In the genomic region with DNA sequence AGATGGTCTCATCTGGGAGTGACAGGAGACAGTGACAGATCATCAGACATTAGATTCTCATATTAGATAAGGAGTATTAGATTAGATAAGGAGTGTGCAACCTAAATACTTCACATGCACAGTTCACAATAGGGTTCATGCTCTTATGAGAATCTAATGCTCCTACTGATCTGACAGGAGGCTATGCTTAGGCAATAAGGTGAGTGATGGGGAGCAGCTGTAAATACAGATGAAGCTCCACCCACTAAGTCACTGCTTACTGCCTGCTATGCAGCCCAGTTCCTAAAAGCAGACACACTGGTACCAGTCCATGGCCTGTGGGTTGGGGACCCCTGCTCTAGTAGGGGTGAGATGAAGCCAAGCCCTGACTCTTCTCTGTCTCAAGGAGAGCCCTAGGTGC, we compare ENCODE assay signal across 16 cellular contexts. TPM values are rescaled to one million over a fixed set of nuclear protein-coding genes. Genes with fewer than 3 reads are reported as not detected.
A peak's percentile ranks its signal among the peaks of the same experiment; 100 is the strongest.
DNase-seq lines count a peak whose midpoint lies in the region; ATAC-seq, FAIRE-seq and TF ChIP-seq lines count a peak whose summit lies in the region.
"Had no signal": no experiment of that assay in that cellular context is flagged by ENCODE, and none has a peak within 500 bp of the region (broad histone marks: within the 10 kb centered on the region; RNA-seq: fewer than 3 reads in every experiment).

No MANE protein-coding gene starts in this region.

- intact Hi-C loops in Caco-2 (cut with micrococcal nuclease; ENCODE audit: unreplicated experiment) (no loop called here), gastrocnemius medialis (cut with DNase I; ENCODE audit: low total_unique reads) (no loop called here)

- H3K27me3 ChIP-seq in Caco-2 (replicated peaks; ENCODE audit: control insufficient read depth, insufficient read depth, low read length) (no peaks in the 10 kb centered on the region), bronchial epithelial cell (ENCODE audit: control insufficient read depth, insufficient read depth, low read length) (peaks cover 3% of the 10 kb centered on the region), muscle layer of duodenum (ENCODE audit: low read depth, low read length) (no peaks in the 10 kb centered on the region), gastrocnemius medialis (no peaks in the 10 kb centered on the region)
- H3K27me3 ChIP-seq: BLaER1 treated with 17β-estradiol and CSF1 and Interleukin-3, amounts not matched to agents 10 nM and 100 nM had no signal

- no peak overlapping the region for H3K4me3 Mint-ChIP-seq in Caco-2 (ENCODE audit: unreplicated experiment)
- H3K4me3 Mint-ChIP-seq in activated CD8-positive, alpha-beta T cell treated with anti-CD3 and anti-CD28 coated beads, Interleukin-2, amount 10 ng/mL, durations not matched to agents 7 days and 5 days = no peak overlapping the region

- BruUV-seq in Caco-2 (replicated peaks; lab: Mats Ljungman, UMichigan) = no TSS peak

- no peaks in the 10 kb centered on the region for H3K36me3 Mint-ChIP-seq in Caco-2 (ENCODE audit: insufficient read depth, unreplicated experiment)
- no peaks in the 10 kb centered on the region for H3K36me3 Mint-ChIP-seq in activated CD8-positive, alpha-beta T cell treated with anti-CD3 and anti-CD28 coated beads, Interleukin-2, amount 10 ng/mL, durations not matched to agents 7 days and 5 days (ENCODE audit: low read depth)

- peaks cover 19% of the 10 kb centered on the region for H3K9me3 ChIP-seq in Caco-2
- H3K9me3 ChIP-seq in muscle layer of duodenum (ENCODE audit: control insufficient read depth in 1 of 2, low read length in 2 of 2) = no peaks in the 10 kb centered on the region
- H3K9me3 ChIP-seq in gastrocnemius medialis = no peaks in the 10 kb centered on the region
- H3K9me3 ChIP-seq: HAP-1 had no signal

- DNase-seq in Caco-2 = no peak
- DNase-seq in MV-4-11 (lab: John Stamatoyannopoulos, UW) = peak; percentile 40
- peak; percentile 61 for DNase-seq in bronchial epithelial cell (ENCODE audit: low read depth)
- DNase-seq in gastrocnemius medialis = no peak
- DNase-seq in activated CD8-positive, alpha-beta T cell treated with anti-CD3 and anti-CD28 coated beads, Interleukin-2, amount 10 ng/mL, durations not matched to agents 7 days and 5 days = no peak
- no peak for DNase-seq in activated naive CD4-positive, alpha-beta T cell treated with anti-CD3 and anti-CD28 coated beads, Interleukin-2, amount 50 U/mL, for 16 hours
- DNase-seq: cortex of kidney; NCI-H1105; NCI-H82; right cardiac atrium; stimulated activated naive CD8-positive, alpha-beta T cell treated with anti-CD3 and anti-CD28 coated beads, Interleukin-15, Interleukin-2, amounts not matched to agents 100 U/mL and 50 U/mL, for 24 hours had no signal

- no peak for FAIRE-seq in bronchial epithelial cell (lab: Jason Lieb, UNC)

- POLR2A ChIA-PET in Caco-2 (lab: Charles Lee) = no interaction called here
- POLR2A ChIA-PET in activated CD8-positive, alpha-beta T cell treated with anti-CD3 and anti-CD28 coated beads, Interleukin-2, amount 10 ng/mL, durations not matched to agents 7 days and 5 days (lab: Charles Lee) = no interaction called here

- no peaks in the 10 kb centered on the region for H3K27me3 Mint-ChIP-seq in Caco-2 (ENCODE audit: insufficient read depth, unreplicated experiment)
- peaks cover 40% of the 10 kb centered on the region for H3K27me3 Mint-ChIP-seq in activated CD8-positive, alpha-beta T cell treated with anti-CD3 and anti-CD28 coated beads, Interleukin-2, amount 10 ng/mL, durations not matched to agents 7 days and 5 days (ENCODE audit: low read depth)

- in situ Hi-C loops in gastrocnemius medialis (cut with MboI; ENCODE audit: low sequenced_read_pairs in 4 of 4) = no loop called here

- peaks cover 20% of the 10 kb centered on the region for H3K4me1 Mint-ChIP-seq in Caco-2 (ENCODE audit: low read depth, unreplicated experiment)
- peaks cover 2% of the 10 kb centered on the region for H3K4me1 Mint-ChIP-seq in activated CD8-positive, alpha-beta T cell treated with anti-CD3 and anti-CD28 coated beads, Interleukin-2, amount 10 ng/mL, durations not matched to agents 7 days and 5 days (ENCODE audit: low read depth)

- peaks cover 50% of the 10 kb centered on the region for H3K9me3 Mint-ChIP-seq in Caco-2 (ENCODE audit: unreplicated experiment)
- no peaks in the 10 kb centered on the region for H3K9me3 Mint-ChIP-seq in activated CD8-positive, alpha-beta T cell treated with anti-CD3 and anti-CD28 coated beads, Interleukin-2, amount 10 ng/mL, durations not matched to agents 7 days and 5 days (ENCODE audit: insufficient read depth)

- H3K4me3 ChIP-seq in Caco-2 (ENCODE audit: low read depth, low read length) = no peak overlapping the region
- H3K4me3 ChIP-seq in bronchial epithelial cell (ENCODE audit: low read depth, low read length) = no peak overlapping the region
- H3K4me3 ChIP-seq in muscle layer of duodenum (ENCODE audit: low read depth in 1 of 2, low read length in 2 of 2) = no peak overlapping the region
- no peak overlapping the region for H3K4me3 ChIP-seq in gastrocnemius medialis
- H3K4me3 ChIP-seq: BLaER1 treated with 17β-estradiol and CSF1 and Interleukin-3, amounts not matched to agents 10 nM and 100 nM; HAP-1 had no signal

- peak overlapping the region; percentile 91 for H3K27ac ChIP-seq in muscle layer of duodenum (ENCODE audit: low read length)
- H3K27ac ChIP-seq in gastrocnemius medialis = no peak overlapping the region

- TF ChIP-seq CTCF in Caco-2 (IDR thresholded peaks at IDR 0.05; ENCODE audit: insufficient read depth in 1 of 2, low read depth in 1 of 2, low read length in 1 of 2, severe bottlenecking in 1 of 2, unreplicated experiment in 1 of 2) (no peak), bronchial epithelial cell (IDR thresholded peaks at IDR 0.05; ENCODE audit: insufficient read depth, low read length, severe bottlenecking) (no peak), gastrocnemius medialis (IDR thresholded peaks at IDR 0.05 in 4 of 5, conservative IDR thresholded peaks at IDR 0.05 in 1 of 5) (no peak)

- H3K4me1 ChIP-seq in Caco-2 (peaks cover 22% of the 10 kb centered on the region), muscle layer of duodenum (ENCODE audit: control insufficient read depth in 1 of 2, insufficient read depth in 2 of 2, low read length in 2 of 2) (peaks cover 4% of the 10 kb centered on the region in 2 donors), gastrocnemius medialis (peaks cover 8 to 11% of the 10 kb centered on the region in 2 donors)

- CTCF ChIA-PET in Caco-2 (lab: Charles Lee) = no interaction called here
- CTCF ChIA-PET in activated CD8-positive, alpha-beta T cell treated with anti-CD3 and anti-CD28 coated beads, Interleukin-2, amount 10 ng/mL, durations not matched to agents 7 days and 5 days (lab: Charles Lee) = no interaction called here

- ATAC-seq in gastrocnemius medialis = no peak
- ATAC-seq in activated CD8-positive, alpha-beta T cell treated with anti-CD3 and anti-CD28 coated beads, Interleukin-2, amount 10 ng/mL, durations not matched to agents 7 days and 5 days = no peak
- no peak for ATAC-seq in HG03457 (IDR thresholded peaks at IDR 0.05; ENCODE audit: unreplicated experiment)
- ATAC-seq: activated naive CD4-positive, alpha-beta T cell treated with anti-CD3 and anti-CD28 coated beads, Interleukin-2, amount 50 U/mL, for 72 hours; right cardiac atrium; stimulated activated naive CD8-positive, alpha-beta T cell treated with anti-CD3 and anti-CD28 coated beads, Interleukin-15, Interleukin-2, amounts not matched to agents 100 U/mL and 50 U/mL, for 24 hours had no signal

- H3K36me3 ChIP-seq in Caco-2 (ENCODE audit: control insufficient read depth, insufficient read depth, low read length) (no peaks in the 10 kb centered on the region), bronchial epithelial cell (ENCODE audit: control insufficient read depth, insufficient read depth, low read length) (no peaks in the 10 kb centered on the region), muscle layer of duodenum (ENCODE audit: control insufficient read depth in 1 of 2, insufficient read depth in 2 of 2, low read length in 2 of 2) (no peaks in the 10 kb centered on the region), gastrocnemius medialis (no peaks in the 10 kb centered on the region)
- H3K36me3 ChIP-seq: BLaER1 treated with 17β-estradiol and CSF1 and Interleukin-3, amounts not matched to agents 10 nM and 100 nM; HAP-1 had no signal

- no peak for TF ChIP-seq POLR2A in gastrocnemius medialis (IDR thresholded peaks at IDR 0.05)

- peak overlapping the region; percentile 77 for H3K27ac Mint-ChIP-seq in Caco-2 (ENCODE audit: unreplicated experiment)
- H3K27ac Mint-ChIP-seq in activated CD8-positive, alpha-beta T cell treated with anti-CD3 and anti-CD28 coated beads, Interleukin-2, amount 10 ng/mL, durations not matched to agents 7 days and 5 days = no peak overlapping the region

RNA-seq across cellular contexts. Expression of a gene that starts 10.0 kb away (rescaled TPM):
- 0.53 TPM in 1 of 2 replicates, not detected in the other for total RNA-seq in Caco-2 (2022)
- not detected in 2 replicates for total RNA-seq in bronchial epithelial cell
- total RNA-seq in gastrocnemius medialis = not detected
- not detected for total RNA-seq in activated CD8-positive, alpha-beta T cell treated with anti-CD3 and anti-CD28 coated beads, Interleukin-2, amount 10 ng/mL, durations not matched to agents 7 days and 5 days
- total RNA-seq: activated naive CD4-positive, alpha-beta T cell treated with anti-CD3 and anti-CD28 coated beads, Interleukin-2, amount 50 U/mL, for 72 hours; right cardiac atrium had no signal

RNA-seq across cellular contexts. Expression of a gene that starts 13.5 kb away (rescaled TPM):
- 57.7 and 64.7 TPM in 2 replicates for total RNA-seq in Caco-2 (2022)
- 2.4 TPM in 1 of 2 replicates, not detected in the other for total RNA-seq in bronchial epithelial cell
- not detected for total RNA-seq in gastrocnemius medialis
- total RNA-seq in activated CD8-positive, alpha-beta T cell treated with anti-CD3 and anti-CD28 coated beads, Interleukin-2, amount 10 ng/mL, durations not matched to agents 7 days and 5 days = not detected

Comparison
In these comparisons a context has a peak if more than half of its experiments do, and no peak if none do; other contexts are left out.
1. DNase-seq: peak in MV-4-11 (single experiment) and bronchial epithelial cell (single experiment); none in Caco-2 (0 of 2), gastrocnemius medialis (0 of 2), activated CD8-positive, alpha-beta T cell treated with anti-CD3 and anti-CD28 coated beads, Interleukin-2, amount 10 ng/mL, durations not matched to agents 7 days and 5 days (single experiment) and activated naive CD4-positive, alpha-beta T cell treated with anti-CD3 and anti-CD28 coated beads, Interleukin-2, amount 50 U/mL, for 16 hours (single experiment).
2. RNA of a gene that starts 13.5 kb away (total RNA-seq): 57.7 to 64.7 TPM in Caco-2; 2.4 TPM in bronchial epithelial cell, not detected in gastrocnemius medialis and not detected in activated CD8-positive, alpha-beta T cell treated with anti-CD3 and anti-CD28 coated beads, Interleukin-2, amount 10 ng/mL, durations not matched to agents 7 days and 5 days; every median in the first group is over 10 times any median in the second.